Comparison of ENCODE assay signal across 15 cellular contexts in genomic region chr2:85759257-85759613, GRCh38. TPM values are rescaled to one million over a fixed set of nuclear protein-coding genes. Genes with fewer than 3 reads are reported as not detected.
DNase-seq lines count a peak whose midpoint lies in the region; ATAC-seq, FAIRE-seq and TF ChIP-seq lines count a peak whose summit lies in the region.
"Had no signal": no experiment of that assay in that cellular context is flagged by ENCODE, and none has a peak within 500 bp of the region (broad histone marks: within the 10 kb centered on the region; RNA-seq: fewer than 3 reads in every experiment).

No MANE protein-coding gene starts in this region.

- peak overlapping the region; percentile 91 for H3K4me2 ChIP-seq in skeletal muscle satellite cell (ENCODE audit: low read length)

- H3K36me3 ChIP-seq in left ventricle myocardium inferior (peaks cover 20% of the 10 kb centered on the region), kidney (ENCODE audit: control insufficient read depth in 1 of 2, insufficient read depth in 2 of 2, low read length in 2 of 2) (no peaks in the 10 kb centered on the region), skeletal muscle satellite cell (ENCODE audit: insufficient read depth, low read length) (peaks cover 75% of the 10 kb centered on the region), urinary bladder (ENCODE audit: insufficient read depth) (no peaks in the 10 kb centered on the region)

- no peak for ATAC-seq in GM21529 (IDR thresholded peaks at IDR 0.05; ENCODE audit: unreplicated experiment)
- ATAC-seq: Right ventricle myocardium inferior had no signal

- H3K9me3 ChIP-seq in left ventricle myocardium inferior (replicated peaks) = no peaks in the 10 kb centered on the region
- no peaks in the 10 kb centered on the region for H3K9me3 ChIP-seq in kidney (ENCODE audit: control insufficient read depth in 1 of 2, low read length in 2 of 2)
- no peaks in the 10 kb centered on the region for H3K9me3 ChIP-seq in skeletal muscle satellite cell (replicated peaks; ENCODE audit: low read length)

- H3K27me3 ChIP-seq in left ventricle myocardium inferior (ENCODE audit: low read depth) = no peaks in the 10 kb centered on the region
- no peaks in the 10 kb centered on the region for H3K27me3 ChIP-seq in skeletal muscle satellite cell (ENCODE audit: control insufficient read depth, insufficient read depth, low read length)

- 92% methylated on average over 5 of the region's 5 CpGs for WGBS in urinary bladder

- FAIRE-seq in kidney (lab: Jason Lieb, UNC) = no peak
- FAIRE-seq: RCC 7860 had no signal

- DNase-seq in left ventricle myocardium inferior (no peak), cardiac septum (ENCODE audit: low spot score) (no peak), kidney (peak; percentile 52), hippocampal formation (lab: John Stamatoyannopoulos, UW) (no peak), occipital lobe (lab: John Stamatoyannopoulos, UW) (no peak)
- DNase-seq: 8988T, DND-41, H9, NCI-H1105, NCI-H2107 had no signal

- intact Hi-C loops in left ventricle myocardium inferior (cut with micrococcal nuclease) (loop anchor here (10.0 kb wide), 1 partner anchor 46 kb away; no protein-coding TSS in a partner anchor), cardiac septum (cut with DNase I) (no loop called here), kidney (cut with DNase I) (no loop called here)

- no peak for TF ChIP-seq CTCF in left ventricle myocardium inferior (IDR thresholded peaks at IDR 0.05; ENCODE audit: borderline replicate concordance)
- TF ChIP-seq CTCF in kidney (IDR thresholded peaks at IDR 0.05; ENCODE audit: borderline replicate concordance, extremely low read depth, insufficient read depth) = no peak

- H3K27ac ChIP-seq in left ventricle myocardium inferior (replicated peaks) (peak overlapping the region; percentile 54), kidney (ENCODE audit: low read depth in 2 of 2, low read length in 2 of 2) (no peak overlapping the region), urinary bladder (ENCODE audit: low read depth) (no peak overlapping the region)

- H3K4me3 ChIP-seq in left ventricle myocardium inferior (peak overlapping the region; percentile 98), kidney (ENCODE audit: low read length in 2 of 2) (no peak overlapping the region), skeletal muscle satellite cell (ENCODE audit: low read length) (peak overlapping the region; percentile 68), urinary bladder (ENCODE audit: low read depth, low read length) (peak overlapping the region; percentile 18)

- H3K9ac ChIP-seq in kidney (ENCODE audit: low read length in 2 of 2) (no peak overlapping the region), skeletal muscle satellite cell (ENCODE audit: low read depth, low read length) (peak overlapping the region; percentile 91)

- H3K4me1 ChIP-seq in left ventricle myocardium inferior (peaks cover 99% of the 10 kb centered on the region), kidney (ENCODE audit: control insufficient read depth in 1 of 2, insufficient read depth in 1 of 2, low read depth in 1 of 2, low read length in 2 of 2) (peaks cover 8 to 27% of the 10 kb centered on the region in 2 donors), skeletal muscle satellite cell (ENCODE audit: control insufficient read depth, insufficient read depth, low read length) (peaks cover 76% of the 10 kb centered on the region), urinary bladder (ENCODE audit: insufficient read depth) (peaks cover 3% of the 10 kb centered on the region)

RNA-seq across cellular contexts. Expression of gene ATOH8, which starts 5.4 kb away (rescaled TPM):
- total RNA-seq in left ventricle myocardium inferior (23.3 TPM), cardiac septum (21.0 TPM), kidney (11.2 TPM), urinary bladder (18.3 TPM), occipital lobe (3.0 TPM)
- polyA plus RNA-seq in kidney (ENCODE audit: insufficient read depth, low read depth, low replicate concordance) (18.6 TPM), urinary bladder (49.2 TPM)
- total RNA-seq in skeletal muscle satellite cell (2012; rRNA removed) = 36.3 and 44.6 TPM in 2 replicates

Comparison
In these comparisons a context has a peak if more than half of its experiments do, and no peak if none do; other contexts are left out.
1. H3K4me3 ChIP-seq: peak in left ventricle myocardium inferior (single experiment), skeletal muscle satellite cell (single experiment) and urinary bladder (single experiment); none in kidney (0 of 2).